In genomic region chr6:14728396-14729024, GRCh38 we compare ENCODE assay signal across 8 cellular contexts.
DNase-seq lines count a peak whose midpoint lies in the region; ATAC-seq and TF ChIP-seq lines count a peak whose summit lies in the region.

No MANE protein-coding gene starts in this region.

- H3K27ac ChIP-seq in aorta (ENCODE audit: low read depth in 1 of 2, low read length in 2 of 2) (no peak overlapping the region), coronary artery (peak overlapping the region in 1 of 2 donors; percentile 24)

- TF ChIP-seq POLR2A in lower leg skin (IDR thresholded peaks at IDR 0.05) = no peak

- H3K9ac ChIP-seq in adipocyte (ENCODE audit: low read length) = no peak overlapping the region

- TF ChIP-seq CTCF in lower leg skin (IDR thresholded peaks at IDR 0.05) (no peak), coronary artery (IDR thresholded peaks at IDR 0.05) (no peak)

- H3K36me3 ChIP-seq in adipocyte (ENCODE audit: control insufficient read depth, insufficient read depth, low read length, severe bottlenecking) (no peaks in the 10 kb centered on the region), aorta (ENCODE audit: control insufficient read depth in 1 of 2, insufficient read depth in 2 of 2, low read length in 1 of 2) (no peaks in the 10 kb centered on the region)

- H3K27me3 ChIP-seq in adipocyte (replicated peaks; ENCODE audit: control insufficient read depth, insufficient read depth, low read length) (no peaks in the 10 kb centered on the region), aorta (ENCODE audit: control insufficient read depth in 1 of 2, insufficient read depth in 2 of 2, low read length in 1 of 2) (no peaks in the 10 kb centered on the region)

- H3K4me3 ChIP-seq in adipocyte (ENCODE audit: low read length) = no peak overlapping the region
- no peak overlapping the region for H3K4me3 ChIP-seq in lower leg skin (ENCODE audit: low read depth, poor library complexity, severe bottlenecking)
- no peak overlapping the region for H3K4me3 ChIP-seq in aorta (ENCODE audit: low read length in 2 of 2)
- H3K4me3 ChIP-seq in coronary artery = no peak overlapping the region

- peak; percentile 68 for DNase-seq in Right ventricle myocardium inferior (ENCODE audit: missing footprints)
- DNase-seq in cardiac septum (ENCODE audit: low spot score) = no peak
- DNase-seq in adipocyte (ENCODE audit: low read depth) = peak; percentile 54
- DNase-seq in lower leg skin (ENCODE audit: low spot score in 2 of 2) = peak; percentile 64 to 93
- DNase-seq in aorta = peak in 1 of 2 donors; percentile 67
- DNase-seq in coronary artery (ENCODE audit: low spot score) = no peak

- H3K9me3 ChIP-seq in adipocyte (ENCODE audit: control insufficient read depth, low read length) = no peaks in the 10 kb centered on the region
- H3K9me3 ChIP-seq in aorta (ENCODE audit: control insufficient read depth, low read length) = no peaks in the 10 kb centered on the region

- peaks cover 42% of the 10 kb centered on the region for H3K4me1 ChIP-seq in adipocyte (ENCODE audit: control insufficient read depth, insufficient read depth, low read length)
- no peaks in the 10 kb centered on the region for H3K4me1 ChIP-seq in aorta (ENCODE audit: control insufficient read depth in 1 of 2, insufficient read depth in 2 of 2, low read length in 2 of 2)

- ATAC-seq in Right ventricle myocardium inferior (peak; percentile 29), aorta (ENCODE audit: low FRiP score) (peak; percentile 81), GM18861 (IDR thresholded peaks at IDR 0.05; ENCODE audit: unreplicated experiment) (no peak), HG03175 (IDR thresholded peaks at IDR 0.05; ENCODE audit: unreplicated experiment) (no peak)

- intact Hi-C loops in Right ventricle myocardium inferior (cut with DNase I) = no loop called here
- intact Hi-C loops in cardiac septum (cut with DNase I) = no loop called here
- intact Hi-C loops in lower leg skin (cut with DNase I; ENCODE audit: low total_unique reads) = no loop called here
- intact Hi-C loops in aorta (cut with DNase I) = no loop called here

- WGBS in lower leg skin, 2 donors = 59 to 60% methylated on average over 10 of the region's 10 CpGs
- WGBS in aorta, 2 donors = 76 to 81% methylated on average over 10 of the region's 10 CpGs

Comparison
In these comparisons a context has a peak if more than half of its experiments do, and no peak if none do; other contexts are left out.
1. DNase-seq: peak in Right ventricle myocardium inferior (single experiment), adipocyte (single experiment) and lower leg skin (2 of 2); none in cardiac septum (single experiment) and coronary artery (single experiment).
2. ATAC-seq: peak in Right ventricle myocardium inferior (single experiment) and aorta (single experiment); none in GM18861 (single experiment) and HG03175 (single experiment).